9 cellular contexts compared by ENCODE assay signal in genomic region chr9:126347911-126348760, GRCh38. TPM values are rescaled to one million over a fixed set of nuclear protein-coding genes. Genes with fewer than 3 reads are reported as not detected.
DNase-seq lines count a peak whose midpoint lies in the region; ATAC-seq and TF ChIP-seq lines count a peak whose summit lies in the region.
"Had no signal": no experiment of that assay in that cellular context is flagged by ENCODE, and none has a peak within 500 bp of the region (broad histone marks: within the 10 kb centered on the region; RNA-seq: fewer than 3 reads in every experiment).

No MANE protein-coding gene starts in this region.

- no peaks in the 10 kb centered on the region for H3K4me1 Mint-ChIP-seq in activated naive CD4-positive, alpha-beta T cell treated with anti-CD3 and anti-CD28 coated beads for 36 hours (ENCODE audit: low read depth)
- no peaks in the 10 kb centered on the region for H3K4me1 Mint-ChIP-seq in activated CD4-positive, alpha-beta memory T cell treated with anti-CD3 and anti-CD28 coated beads, Interleukin-2, amount 10 ng/mL, durations not matched to agents 7 days and 5 days

- H3K4me3 Mint-ChIP-seq in activated naive CD4-positive, alpha-beta T cell treated with anti-CD3 and anti-CD28 coated beads for 36 hours: no peak overlapping the region
- no peak overlapping the region for H3K4me3 Mint-ChIP-seq in activated CD4-positive, alpha-beta memory T cell treated with anti-CD3 and anti-CD28 coated beads, Interleukin-2, amount 10 ng/mL, durations not matched to agents 7 days and 5 days

- H3K27ac ChIP-seq in adrenal gland: peak overlapping the region in 4 of 5 donors; percentile 7 to 71 (median 42)
- H3K27ac ChIP-seq in subcutaneous abdominal adipose tissue (ENCODE audit: low read depth, low read length): peak overlapping the region; percentile 23
- H3K27ac ChIP-seq: cardiac muscle cell had no signal

- CTCF ChIA-PET in activated naive CD4-positive, alpha-beta T cell treated with anti-CD3 and anti-CD28 coated beads for 36 hours (lab: Charles Lee): interaction anchor here (0.6 kb wide), 1 partner anchor 591 kb away, joined by 3 read pairs; no protein-coding TSS in a partner anchor
- CTCF ChIA-PET in activated CD4-positive, alpha-beta memory T cell treated with anti-CD3 and anti-CD28 coated beads, Interleukin-2, amount 10 ng/mL, durations not matched to agents 7 days and 5 days (lab: Charles Lee): interaction anchor here (1.1 kb wide), 1 partner anchor 51 kb away, joined by 3 read pairs; no protein-coding TSS in a partner anchor

- peaks cover 9% of the 10 kb centered on the region for H3K9me3 Mint-ChIP-seq in activated naive CD4-positive, alpha-beta T cell treated with anti-CD3 and anti-CD28 coated beads for 36 hours
- H3K9me3 Mint-ChIP-seq in activated naive CD4-positive, alpha-beta T cell treated with anti-CD3 and anti-CD28 coated beads, Interleukin-2, amount 50 U/mL, for 72 hours: peaks cover 6 to 8% of the 10 kb centered on the region in 2 donors
- H3K9me3 Mint-ChIP-seq in activated CD4-positive, alpha-beta memory T cell treated with anti-CD3 and anti-CD28 coated beads, Interleukin-2, amount 10 ng/mL, durations not matched to agents 7 days and 5 days: peaks cover 2% of the 10 kb centered on the region

- peak overlapping the region in 2 of 5 donors; percentile 40 to 49 for H3K9ac ChIP-seq in subcutaneous abdominal adipose tissue (ENCODE audit: low read length in 5 of 5)

- H3K9me3 ChIP-seq in adrenal gland (replicated peaks in 1 of 3): no peaks in the 10 kb centered on the region
- peaks cover 0 to 12% (median 6%) of the 10 kb centered on the region in 5 donors for H3K9me3 ChIP-seq in subcutaneous abdominal adipose tissue (ENCODE audit: control insufficient read depth in 5 of 5, low read length in 5 of 5)
- H3K9me3 ChIP-seq: thoracic aorta had no signal

- no peak overlapping the region for H3K27ac Mint-ChIP-seq in activated naive CD4-positive, alpha-beta T cell treated with anti-CD3 and anti-CD28 coated beads for 36 hours
- H3K27ac Mint-ChIP-seq in activated naive CD4-positive, alpha-beta T cell treated with anti-CD3 and anti-CD28 coated beads, Interleukin-2, amount 50 U/mL, for 72 hours: no peak overlapping the region
- no peak overlapping the region for H3K27ac Mint-ChIP-seq in activated CD4-positive, alpha-beta memory T cell treated with anti-CD3 and anti-CD28 coated beads, Interleukin-2, amount 10 ng/mL, durations not matched to agents 7 days and 5 days

- no peak for TF ChIP-seq POLR2A in adrenal gland (IDR thresholded peaks at IDR 0.05)

- H3K4me3 ChIP-seq in adrenal gland (no peak overlapping the region), subcutaneous abdominal adipose tissue (ENCODE audit: low read depth in 1 of 5, low read length in 5 of 5) (peak overlapping the region in 2 of 5 donors; percentile 38 to 49)
- H3K4me3 ChIP-seq: cardiac muscle cell, thoracic aorta had no signal

- peak; percentile 67 for ATAC-seq in left colon
- ATAC-seq in activated naive CD4-positive, alpha-beta T cell treated with anti-CD3 and anti-CD28 coated beads, Interleukin-2, amount 50 U/mL, for 72 hours: no peak

- no peak for TF ChIP-seq CTCF in adrenal gland (IDR thresholded peaks at IDR 0.05)

- H3K4me1 ChIP-seq in adrenal gland (replicated peaks in 1 of 2): peaks cover 0 to 7% of the 10 kb centered on the region in 2 donors
- peaks cover 0 to 28% (median 23%) of the 10 kb centered on the region in 5 donors for H3K4me1 ChIP-seq in subcutaneous abdominal adipose tissue (ENCODE audit: control insufficient read depth in 5 of 5, insufficient read depth in 5 of 5, low read length in 5 of 5)

- no peaks in the 10 kb centered on the region for H3K36me3 ChIP-seq in adrenal gland (replicated peaks in 1 of 2)
- peaks cover 0 to 11% (median 8%) of the 10 kb centered on the region in 5 donors for H3K36me3 ChIP-seq in subcutaneous abdominal adipose tissue (ENCODE audit: control insufficient read depth in 5 of 5, insufficient read depth in 5 of 5, low read length in 5 of 5)
- H3K36me3 ChIP-seq: cardiac muscle cell had no signal

- intact Hi-C loops in adrenal gland (cut with DNase I) (no loop called here), left colon (cut with DNase I, micrococcal nuclease) (no loop called here)
- intact Hi-C loops in activated naive CD4-positive, alpha-beta T cell treated with anti-CD3 and anti-CD28 coated beads for 36 hours (cut with micrococcal nuclease): no loop called here

- peak; percentile 14 to 37 for DNase-seq in Kasumi-1 (lab: John Stamatoyannopoulos, UW)
- no peak for DNase-seq in adrenal gland
- peak; percentile 68 to 75 for DNase-seq in left colon
- no peak for DNase-seq in activated naive CD4-positive, alpha-beta T cell treated with anti-CD3 and anti-CD28 coated beads for 36 hours
- DNase-seq in activated naive CD4-positive, alpha-beta T cell treated with anti-CD3 and anti-CD28 coated beads, Interleukin-2, amount 50 U/mL, for 72 hours (ENCODE audit: low spot score in 2 of 2): no peak
- DNase-seq in activated CD4-positive, alpha-beta memory T cell treated with anti-CD3 and anti-CD28 coated beads, Interleukin-2, amount 10 ng/mL, durations not matched to agents 7 days and 5 days: no peak

- POLR2A ChIA-PET in activated CD4-positive, alpha-beta memory T cell treated with anti-CD3 and anti-CD28 coated beads, Interleukin-2, amount 10 ng/mL, durations not matched to agents 7 days and 5 days (lab: Charles Lee): no interaction called here

- no peaks in the 10 kb centered on the region for H3K27me3 Mint-ChIP-seq in activated naive CD4-positive, alpha-beta T cell treated with anti-CD3 and anti-CD28 coated beads for 36 hours (ENCODE audit: low read depth)
- H3K27me3 Mint-ChIP-seq in activated CD4-positive, alpha-beta memory T cell treated with anti-CD3 and anti-CD28 coated beads, Interleukin-2, amount 10 ng/mL, durations not matched to agents 7 days and 5 days: peaks cover 7% of the 10 kb centered on the region

- H3K36me3 Mint-ChIP-seq in activated naive CD4-positive, alpha-beta T cell treated with anti-CD3 and anti-CD28 coated beads for 36 hours (ENCODE audit: low read depth): peaks cover 6% of the 10 kb centered on the region
- H3K36me3 Mint-ChIP-seq in activated naive CD4-positive, alpha-beta T cell treated with anti-CD3 and anti-CD28 coated beads, Interleukin-2, amount 50 U/mL, for 72 hours: peaks cover 9 to 14% of the 10 kb centered on the region in 2 donors
- peaks cover 5% of the 10 kb centered on the region for H3K36me3 Mint-ChIP-seq in activated CD4-positive, alpha-beta memory T cell treated with anti-CD3 and anti-CD28 coated beads, Interleukin-2, amount 10 ng/mL, durations not matched to agents 7 days and 5 days (ENCODE audit: low read depth)

- WGBS in adrenal gland, 4 donors: 72 to 79% (median 75%) methylated on average over 12 to 14 of the region's 14 CpGs

- no peaks in the 10 kb centered on the region for H3K27me3 ChIP-seq in adrenal gland
- H3K27me3 ChIP-seq in subcutaneous abdominal adipose tissue (ENCODE audit: control insufficient read depth in 5 of 5, insufficient read depth in 4 of 5, low read length in 5 of 5): no peaks in the 10 kb centered on the region
- H3K27me3 ChIP-seq: cardiac muscle cell had no signal

RNA-seq across cellular contexts. Expression of gene MVB12B, which starts 21.5 kb away (rescaled TPM):
- total RNA-seq in adrenal gland (10 to 100 TPM; 10.8 to 20.5 (median 14.0) TPM), left colon (10 to 100 TPM; 16.1 to 17.2 TPM)
- polyA plus RNA-seq in adrenal gland: 1 to 10 TPM; 5.9 to 9.5 (median 6.5) TPM
- total RNA-seq in activated naive CD4-positive, alpha-beta T cell treated with anti-CD3 and anti-CD28 coated beads for 36 hours: 1 to 10 TPM; 2.6 TPM
- 1 to 10 TPM; 1.4 to 2.3 TPM for total RNA-seq in activated naive CD4-positive, alpha-beta T cell treated with anti-CD3 and anti-CD28 coated beads, Interleukin-2, amount 50 U/mL, for 72 hours
- total RNA-seq in activated CD4-positive, alpha-beta memory T cell treated with anti-CD3 and anti-CD28 coated beads, Interleukin-2, amount 10 ng/mL, durations not matched to agents 7 days and 5 days: 1 to 10 TPM; 1.8 to 2.4 TPM

Comparison
In these comparisons a context has a peak if more than half of its experiments do, and no peak if none do; other contexts are left out.
1. DNase-seq: peak in Kasumi-1 (2 of 2) and left colon (2 of 2); none in adrenal gland (0 of 7), activated naive CD4-positive, alpha-beta T cell treated with anti-CD3 and anti-CD28 coated beads for 36 hours (single experiment), activated naive CD4-positive, alpha-beta T cell treated with anti-CD3 and anti-CD28 coated beads, Interleukin-2, amount 50 U/mL, for 72 hours (0 of 2) and activated CD4-positive, alpha-beta memory T cell treated with anti-CD3 and anti-CD28 coated beads, Interleukin-2, amount 10 ng/mL, durations not matched to agents 7 days and 5 days (single experiment).